In the genomic region with DNA sequence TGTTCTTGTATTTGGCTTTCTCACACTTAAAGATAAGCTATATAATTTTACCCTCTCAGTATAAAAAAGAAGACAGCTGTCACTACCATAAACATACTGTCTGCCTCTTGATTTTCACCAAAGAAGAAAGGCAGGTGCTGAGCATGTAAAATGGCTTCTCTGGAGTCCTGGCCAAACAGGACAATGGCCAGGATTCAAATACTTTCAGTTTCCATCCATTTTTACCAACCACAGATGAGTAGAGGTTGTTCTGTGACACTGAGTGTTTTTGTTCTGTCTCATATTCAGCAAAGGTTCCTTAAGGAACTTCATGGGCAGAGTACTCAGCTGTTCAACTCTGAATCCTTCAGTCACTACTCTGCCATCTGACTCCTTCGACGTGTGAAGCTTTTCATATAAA, we compare ENCODE assay signal across 16 cellular contexts.
"Had no signal": no experiment of that assay in that cellular context is flagged by ENCODE, and none has a peak within 500 bp of the region (broad histone marks: within the 10 kb centered on the region; RNA-seq: fewer than 3 reads in every experiment).

No MANE protein-coding gene starts in this region.

- H3K4me1 Mint-ChIP-seq: activated naive CD8-positive, alpha-beta T cell treated with anti-CD3 and anti-CD28 coated beads for 36 hours; naive thymus-derived CD8-positive, alpha-beta T cell had no signal

- H3K4me3 Mint-ChIP-seq: activated naive CD8-positive, alpha-beta T cell treated with anti-CD3 and anti-CD28 coated beads for 36 hours; endodermal cell; naive thymus-derived CD8-positive, alpha-beta T cell had no signal

- H3K4me3 ChIP-seq: breast epithelium, lung, psoas muscle, suprapubic skin, upper lobe of right lung had no signal

- H3K27ac Mint-ChIP-seq: activated naive CD8-positive, alpha-beta T cell treated with anti-CD3 and anti-CD28 coated beads for 36 hours; endodermal cell; naive thymus-derived CD8-positive, alpha-beta T cell had no signal

- ATAC-seq: naive thymus-derived CD8-positive, alpha-beta T cell; psoas muscle; upper lobe of right lung had no signal

- H3K9me3 ChIP-seq: breast epithelium, suprapubic skin, upper lobe of right lung had no signal

- H3K4me1 ChIP-seq: breast epithelium, psoas muscle, upper lobe of right lung had no signal

- H3K27me3 ChIP-seq: breast epithelium, suprapubic skin, upper lobe of right lung had no signal

- DNase-seq: activated CD4-positive, alpha-beta T cell treated with anti-CD3 and anti-CD28 coated beads, Interleukin-2, amount 50 U/mL, for 48 hours; activated CD4-positive, CD25-positive, alpha-beta regulatory T cell treated with anti-CD3 and anti-CD28 coated beads, Interleukin-2, amount 50 U/mL, for 72 hours; activated gamma-delta T cell treated with Interleukin-2 at 50 U/mL for 16 hours; activated naive CD8-positive, alpha-beta T cell treated with anti-CD3 and anti-CD28 coated beads for 36 hours; activated T-cell treated with anti-CD3 and anti-CD28 coated beads, Interleukin-2, amount 50 U/mL, for 48 hours; endodermal cell; erythroblast; left cardiac atrium; naive thymus-derived CD8-positive, alpha-beta T cell; psoas muscle; stimulated activated CD4-positive, alpha-beta T cell treated with anti-CD3 and anti-CD28 coated beads, Interleukin-2, amount 100 ng/mL, for 48 hours; stimulated activated naive CD4-positive, alpha-beta T cell treated with Interleukin-2 at 50 U/mL for 16 hours; upper lobe of right lung had no signal

- H3K9me3 Mint-ChIP-seq: endodermal cell had no signal

- H3K36me3 Mint-ChIP-seq: activated naive CD8-positive, alpha-beta T cell treated with anti-CD3 and anti-CD28 coated beads for 36 hours had no signal

- H3K36me3 ChIP-seq: breast epithelium, suprapubic skin, upper lobe of right lung had no signal
